ENCODE assay signal across 17 cellular contexts in genomic region chr9:3239240-3239639, GRCh38.
"Had no signal": no experiment of that assay in that cellular context is flagged by ENCODE, and none has a peak within 500 bp of the region (broad histone marks: within the 10 kb centered on the region; RNA-seq: fewer than 3 reads in every experiment).

No MANE protein-coding gene starts in this region.

- DNase-seq: KBM-7, MG63, NCI-H1092, NCI-H1105 treated with DMSO at 0.1 percent for 48 hours, NCI-H1436, NCI-H187, NCI-H2029, NCI-H2081 treated with DMSO at 0.1 percent for 48 hours, NCI-H2171 treated with DMSO at 0.1 percent for 48 hours, NCI-H524, NCI-H69, NCI-H774, Right ventricle myocardium superior, RPMI8226, SIG-M5 had no signal

- H3K27ac ChIP-seq: SJSA1, SK-N-MC had no signal

- H3K4me1 ChIP-seq: SJSA1 had no signal

- H3K36me3 ChIP-seq: MG63, SJSA1 had no signal

- H3K4me3 ChIP-seq: MG63, SJSA1, SK-N-MC had no signal

- H3K27me3 ChIP-seq: MG63, SJSA1 had no signal

- H3K9me3 ChIP-seq: MG63, SJSA1 had no signal
